In genomic region chr10:71232089-71232998, GRCh38 we compare ENCODE assay signal across 13 cellular contexts. TPM values are rescaled to one million over a fixed set of nuclear protein-coding genes. Genes with fewer than 3 reads are reported as not detected.
DNase-seq lines count a peak whose midpoint lies in the region; ATAC-seq and TF ChIP-seq lines count a peak whose summit lies in the region.
"Had no signal": no experiment of that assay in that cellular context is flagged by ENCODE, and none has a peak within 500 bp of the region (broad histone marks: within the 10 kb centered on the region; RNA-seq: fewer than 3 reads in every experiment).

No MANE protein-coding gene starts in this region.

- H3K36me3 Mint-ChIP-seq in mesothelial cell of epicardium, result no peaks in the 10 kb centered on the region
- H3K36me3 Mint-ChIP-seq in activated CD4-positive, alpha-beta T cell treated with anti-CD3 and anti-CD28 coated beads, Interleukin-2, amount 10 ng/mL, durations not matched to agents 24 days and 14 days (ENCODE audit: low read depth), result no peaks in the 10 kb centered on the region
- H3K36me3 Mint-ChIP-seq: IgD-negative memory B cell had no signal

- intact Hi-C loops in uterus (cut with DNase I; ENCODE audit: low total_unique reads), result no loop called here
- intact Hi-C loops in activated CD4-positive, alpha-beta T cell treated with anti-CD3 and anti-CD28 coated beads, Interleukin-2, amount 10 ng/mL, durations not matched to agents 24 days and 14 days (cut with micrococcal nuclease), result no loop called here

- H3K9me3 ChIP-seq in uterus, result no peaks in the 10 kb centered on the region
- H3K9me3 ChIP-seq: HAP-1, transverse colon had no signal

- H3K36me3 ChIP-seq in uterus, result no peaks in the 10 kb centered on the region
- H3K36me3 ChIP-seq: HAP-1, transverse colon had no signal

- H3K4me1 ChIP-seq in uterus, result peaks cover 17 to 35% of the 10 kb centered on the region in 2 donors

- H3K4me3 Mint-ChIP-seq in mesothelial cell of epicardium, result no peak overlapping the region
- no peak overlapping the region for H3K4me3 Mint-ChIP-seq in activated CD4-positive, alpha-beta T cell treated with anti-CD3 and anti-CD28 coated beads, Interleukin-2, amount 10 ng/mL, durations not matched to agents 24 days and 14 days
- H3K4me3 Mint-ChIP-seq: IgD-negative memory B cell had no signal

- no peak for TF ChIP-seq POLR2A in uterus (IDR thresholded peaks at IDR 0.05)

- peak overlapping the region; percentile 99 for H3K27ac Mint-ChIP-seq in mesothelial cell of epicardium
- no peak overlapping the region for H3K27ac Mint-ChIP-seq in activated CD4-positive, alpha-beta T cell treated with anti-CD3 and anti-CD28 coated beads, Interleukin-2, amount 10 ng/mL, durations not matched to agents 24 days and 14 days
- H3K27ac Mint-ChIP-seq: IgD-negative memory B cell had no signal

- H3K4me3 ChIP-seq in epithelial cell of esophagus (ENCODE audit: low read length), result no peak overlapping the region
- H3K4me3 ChIP-seq in uterus, result no peak overlapping the region
- H3K4me3 ChIP-seq: HAP-1, SK-N-MC, transverse colon had no signal

- DNase-seq in NCI-H2171 treated with DMSO at 0.1 percent for 48 hours (lab: John Stamatoyannopoulos, UW) (peak; percentile 14), NCI-H2171 (lab: John Stamatoyannopoulos, UW) (no peak), epithelial cell of esophagus (ENCODE audit: low read depth) (peak; percentile 9), mesothelial cell of epicardium (ENCODE audit: low spot score in 2 of 2, unreplicated experiment in 2 of 2) (no peak), uterus (peak; percentile 72 to 78), foreskin melanocyte (no peak)
- DNase-seq in activated CD4-positive, alpha-beta T cell treated with anti-CD3 and anti-CD28 coated beads, Interleukin-2, amount 10 ng/mL, durations not matched to agents 24 days and 14 days, result no peak
- DNase-seq: activated effector memory CD4-positive, alpha-beta T cell treated with Interleukin-2 at 50 U/mL for 16 hours; transverse colon had no signal

- no peaks in the 10 kb centered on the region for H3K9me3 Mint-ChIP-seq in mesothelial cell of epicardium
- no peaks in the 10 kb centered on the region for H3K9me3 Mint-ChIP-seq in activated CD4-positive, alpha-beta T cell treated with anti-CD3 and anti-CD28 coated beads, Interleukin-2, amount 10 ng/mL, durations not matched to agents 24 days and 14 days
- H3K9me3 Mint-ChIP-seq: IgD-negative memory B cell had no signal

- no peaks in the 10 kb centered on the region for H3K27me3 ChIP-seq in uterus
- H3K27me3 ChIP-seq: transverse colon had no signal

- H3K27ac ChIP-seq in uterus, result peak overlapping the region in 1 of 2 donors; percentile 80
- H3K27ac ChIP-seq: SK-N-MC had no signal

- no peaks in the 10 kb centered on the region for H3K27me3 Mint-ChIP-seq in mesothelial cell of epicardium (ENCODE audit: low read depth)
- no peaks in the 10 kb centered on the region for H3K27me3 Mint-ChIP-seq in activated CD4-positive, alpha-beta T cell treated with anti-CD3 and anti-CD28 coated beads, Interleukin-2, amount 10 ng/mL, durations not matched to agents 24 days and 14 days

- H3K4me1 Mint-ChIP-seq in mesothelial cell of epicardium, result peaks cover 92% of the 10 kb centered on the region
- no peaks in the 10 kb centered on the region for H3K4me1 Mint-ChIP-seq in activated CD4-positive, alpha-beta T cell treated with anti-CD3 and anti-CD28 coated beads, Interleukin-2, amount 10 ng/mL, durations not matched to agents 24 days and 14 days
- H3K4me1 Mint-ChIP-seq: IgD-negative memory B cell had no signal

- no peak for ATAC-seq in HG03045 (IDR thresholded peaks at IDR 0.05; ENCODE audit: unreplicated experiment)

- no peak for TF ChIP-seq CTCF in epithelial cell of esophagus (IDR thresholded peaks at IDR 0.05; ENCODE audit: insufficient read depth, low read depth, low read length, missing control alignments)
- no peak for TF ChIP-seq CTCF in mesothelial cell of epicardium (IDR thresholded peaks at IDR 0.05; ENCODE audit: unreplicated experiment)
- TF ChIP-seq CTCF in uterus (IDR thresholded peaks at IDR 0.05), result no peak

RNA-seq across cellular contexts. Expression of gene UNC5B, which starts 20.0 kb away (rescaled TPM):
- total RNA-seq in mesothelial cell of epicardium, result 84.8 to 91.5 TPM (median 85.7 TPM) in 3 replicates
- 10 to 100 TPM in 3 of 4 donors, 1 to 10 TPM in 1; 5.3 to 26.6 (median 17.7) TPM for total RNA-seq in uterus
- 0.02 and 0.14 TPM in 2 replicates for total RNA-seq in activated CD4-positive, alpha-beta T cell treated with anti-CD3 and anti-CD28 coated beads, Interleukin-2, amount 10 ng/mL, durations not matched to agents 24 days and 14 days

Comparison
In these comparisons a context has a peak if more than half of its experiments do, and no peak if none do; other contexts are left out.
1. DNase-seq: peak in NCI-H2171 treated with DMSO at 0.1 percent for 48 hours (single experiment), epithelial cell of esophagus (single experiment) and uterus (2 of 2); none in NCI-H2171 (single experiment), mesothelial cell of epicardium (0 of 2), foreskin melanocyte (single experiment) and activated CD4-positive, alpha-beta T cell treated with anti-CD3 and anti-CD28 coated beads, Interleukin-2, amount 10 ng/mL, durations not matched to agents 24 days and 14 days (single experiment).